In the genomic region with DNA sequence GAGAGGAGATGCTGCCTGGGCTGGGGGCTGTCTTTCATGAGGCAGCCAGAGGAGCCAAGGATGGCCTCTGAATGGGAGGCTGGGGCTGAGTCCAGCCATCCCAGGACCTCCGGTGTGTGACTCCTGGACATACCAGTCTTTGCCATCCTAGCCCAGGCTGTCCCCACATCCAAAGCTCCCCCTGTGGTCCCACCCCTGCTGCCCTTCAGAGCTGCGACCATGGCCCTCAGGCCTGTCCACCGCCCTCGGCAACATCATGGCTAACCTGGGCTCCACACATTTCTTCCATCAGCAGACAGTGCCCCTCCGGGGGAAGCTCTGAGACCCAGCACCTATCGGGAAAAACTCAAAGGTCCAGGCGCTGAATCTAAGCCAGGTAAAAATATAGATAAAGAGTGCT, we compare ENCODE assay signal across 18 cellular contexts.
A peak's percentile ranks its signal among the peaks of the same experiment; 100 is the strongest.
DNase-seq lines count a peak whose midpoint lies in the region; ATAC-seq and TF ChIP-seq lines count a peak whose summit lies in the region.
"Had no signal": no experiment of that assay in that cellular context is flagged by ENCODE, and none has a peak within 500 bp of the region (broad histone marks: within the 10 kb centered on the region; RNA-seq: fewer than 3 reads in every experiment).

No MANE protein-coding gene starts in this region.

- H3K79me2 ChIP-seq in GM23248 (ENCODE audit: insufficient read depth) (no peaks in the 10 kb centered on the region), trophoblast cell (ENCODE audit: control insufficient read depth, insufficient read depth, low read length, poor library complexity) (no peaks in the 10 kb centered on the region)

- peak overlapping the region; percentile 52; the same call in 1 of the 2 replicates for H2AFZ ChIP-seq in GM23248
- H2AFZ ChIP-seq in trophoblast cell (ENCODE audit: insufficient read depth, low read length, poor library complexity), result peak overlapping the region; percentile 17

- H3K27me3 ChIP-seq in GM23248 (replicated peaks; ENCODE audit: insufficient read depth) (no peaks in the 10 kb centered on the region), foreskin keratinocyte (no peaks in the 10 kb centered on the region), trophoblast cell (ENCODE audit: insufficient read depth, low read length) (no peaks in the 10 kb centered on the region), spleen (replicated peaks in 1 of 7) (peaks cover 0 to 48% (median 0%) of the 10 kb centered on the region in 7 donors)

- H4K91ac ChIP-seq in trophoblast cell (ENCODE audit: low read depth, low read length), result peak overlapping the region; percentile 97

- no peak overlapping the region for H3K27ac ChIP-seq in GM23248
- H3K27ac ChIP-seq in RWPE1, result peak overlapping the region; percentile 99
- H3K27ac ChIP-seq in foreskin keratinocyte, result peak overlapping the region; percentile 97
- H3K27ac ChIP-seq in trophoblast cell (ENCODE audit: low read depth, low read length), result peak overlapping the region; percentile 84
- H3K27ac ChIP-seq in spleen, result no peak overlapping the region
- H3K27ac ChIP-seq: HL-60 had no signal

- no peaks in the 10 kb centered on the region for H3K9me3 ChIP-seq in GM23248 (ENCODE audit: low read depth)
- H3K9me3 ChIP-seq in trophoblast cell (ENCODE audit: insufficient read depth, low read depth, low read length), result no peaks in the 10 kb centered on the region
- no peaks in the 10 kb centered on the region for H3K9me3 ChIP-seq in spleen
- H3K9me3 ChIP-seq: Caco-2 had no signal

- no peak overlapping the region for H3K4me3 ChIP-seq in GM23248
- H3K4me3 ChIP-seq in trophoblast cell (ENCODE audit: low read depth, low read length), result no peak overlapping the region
- H3K4me3 ChIP-seq in spleen, result no peak overlapping the region

- no peaks in the 10 kb centered on the region for H3K9me2 ChIP-seq in GM23248 (ENCODE audit: insufficient read depth)

- peaks cover 6% of the 10 kb centered on the region for H3F3A ChIP-seq in GM23248 (ENCODE audit: insufficient read depth)

- peak overlapping the region; percentile 88 for H2AK5ac ChIP-seq in trophoblast cell (ENCODE audit: low read length)

- no peak for ATAC-seq in foreskin keratinocyte

- intact Hi-C loops in spleen (cut with DNase I; ENCODE audit: low total_unique reads), result no loop called here

- H3K23ac ChIP-seq in trophoblast cell (ENCODE audit: low read length), result no peak overlapping the region

- POLR2A ChIA-PET in RWPE1 (lab: Yijun Ruan, JAX; ENCODE audit: low non-redundant PET), result no interaction called here

- in situ Hi-C loops in GM23248 (cut with MboI), result no loop called here

- no peaks in the 10 kb centered on the region for H4K20me1 ChIP-seq in GM23248 (ENCODE audit: insufficient read depth)

- no peak for TF ChIP-seq CTCF in RWPE1 (conservative IDR thresholded peaks at IDR 0.05; ENCODE audit: low read depth)
- no peak for TF ChIP-seq CTCF in foreskin keratinocyte (conservative IDR thresholded peaks at IDR 0.05)
- TF ChIP-seq CTCF in spleen (IDR thresholded peaks at IDR 0.05 in 8 of 11, conservative IDR thresholded peaks at IDR 0.05 in 3 of 11), result no peak

- H3K4me1 ChIP-seq in GM23248 (ENCODE audit: insufficient read depth) (peaks cover 37% of the 10 kb centered on the region), foreskin keratinocyte (peaks cover 14% of the 10 kb centered on the region), trophoblast cell (ENCODE audit: control insufficient read depth in 1 of 2, insufficient read depth in 2 of 2, low read length in 2 of 2) (peaks cover 35 to 39% of the 10 kb centered on the region in 2 experiments), spleen (no peaks in the 10 kb centered on the region)

- H3K4me2 ChIP-seq in GM23248 (ENCODE audit: unreplicated experiment), result no peak overlapping the region
- H3K4me2 ChIP-seq in trophoblast cell (ENCODE audit: low read length), result no peak overlapping the region

- peak overlapping the region; percentile 55 for H2BK5ac ChIP-seq in trophoblast cell (ENCODE audit: low read depth, low read length, poor library complexity)

- peak overlapping the region; percentile 100 for H2BK12ac ChIP-seq in trophoblast cell (ENCODE audit: low read length)

- DNase-seq in GM23248, result no peak
- no peak for DNase-seq in RWPE1 (ENCODE audit: low spot score)
- DNase-seq in foreskin keratinocyte, result peak in 1 of 2 donors; percentile 11
- no peak for DNase-seq in trophoblast cell
- DNase-seq in NOMO-1 treated with DMSO at 0.1 percent for 48 hours (lab: John Stamatoyannopoulos, UW; ENCODE audit: unreplicated experiment), result no peak
- no peak for DNase-seq in activated CD4-positive, alpha-beta T cell treated with anti-CD3 and anti-CD28 coated beads for 4 hours
- no peak for DNase-seq in spleen
- DNase-seq: AML-193; Caco-2; CD4-positive, CD25-positive, alpha-beta regulatory T cell; MV-4-11; NCI-H1436; NCI-H2029; NCI-H2171 treated with DMSO at 0.1 percent for 48 hours; NCI-H446 treated with DMSO at 0.1 percent for 48 hours; NK-92 treated with Interleukin-12 subunit alpha and Interleukin-12 subunit beta, amount 100 ng/mL, for 24 hours; OCI-M1 had no signal

- TF ChIP-seq POLR2A in spleen (IDR thresholded peaks at IDR 0.05), result no peak

- WGBS in GM23248 (ENCODE audit: low coverage in 1 of 2, low lambda C conversion rate in 2 of 2, missing lambda C conversion rate in 2 of 2), 2 experiments, result 93 to 94% methylated on average over 6 to 7 of the region's 7 CpGs
- no CpG with 5 or more reads among the region's 7 CpGs for WGBS in trophoblast cell (ENCODE audit: extremely low coverage, insufficient coverage, insufficient read length)
- 88 to 93% (median 90%) methylated on average over 4 to 7 of the region's 7 CpGs for WGBS in spleen, 5 donors

- H3K36me3 ChIP-seq in GM23248 (ENCODE audit: low read depth), result no peaks in the 10 kb centered on the region
- no peaks in the 10 kb centered on the region for H3K36me3 ChIP-seq in trophoblast cell (ENCODE audit: control insufficient read depth in 1 of 2, insufficient read depth in 2 of 2, low read length in 2 of 2)
- no peaks in the 10 kb centered on the region for H3K36me3 ChIP-seq in spleen

- H3K14ac ChIP-seq in trophoblast cell (ENCODE audit: low read length), result peak overlapping the region; percentile 91

- H3K9ac ChIP-seq in GM23248 (peak overlapping the region; percentile 41), trophoblast cell (ENCODE audit: low read length) (no peak overlapping the region)

- peak overlapping the region; percentile 87 for H3K4ac ChIP-seq in trophoblast cell (ENCODE audit: low read depth, low read length)

- H4K8ac ChIP-seq in trophoblast cell (ENCODE audit: low read depth, low read length), result peak overlapping the region; percentile 46

- H4K12ac ChIP-seq in trophoblast cell (ENCODE audit: low read depth, low read length), result no peak overlapping the region

- peaks cover 29% of the 10 kb centered on the region for H3K79me1 ChIP-seq in trophoblast cell (ENCODE audit: low read length)

- peak overlapping the region; percentile 93 for H2BK120ac ChIP-seq in trophoblast cell (ENCODE audit: insufficient read depth, low read length, poor library complexity)

- CTCF ChIA-PET in RWPE1 (lab: Yijun Ruan, JAX), result no interaction called here

- peak overlapping the region; percentile 83 for H3K18ac ChIP-seq in trophoblast cell (ENCODE audit: low read length)

Comparison
In these comparisons a context has a peak if more than half of its experiments do, and no peak if none do; other contexts are left out.
1. H3K27ac ChIP-seq: peak in RWPE1 (single experiment), foreskin keratinocyte (single experiment) and trophoblast cell (single experiment); none in GM23248 (single experiment) and spleen (0 of 8).